ENCODE assay signal across 1 cellular context in genomic region chr1:71788113-71788512, GRCh38.
TF ChIP-seq lines count a peak whose summit lies in the region.

No MANE protein-coding gene starts in this region.

TF ChIP-seq in WTC11, 78 proteins besides CTCF, POLR2A, EP300 and RAD21 (continued from another document):
- TF ChIP-seq STAT6 (CRISPR knock-in tag; conservative IDR thresholded peaks at IDR 0.05; ENCODE audit: low read depth) (no peak), ATF3 (CRISPR knock-in tag; conservative IDR thresholded peaks at IDR 0.05) (no peak), ZNF423 (CRISPR knock-in tag; IDR thresholded peaks at IDR 0.05) (no peak), ESRRA (CRISPR knock-in tag; IDR thresholded peaks at IDR 0.05; ENCODE audit: borderline replicate concordance) (no peak), ZNF396 (CRISPR knock-in tag; IDR thresholded peaks at IDR 0.05; ENCODE audit: borderline replicate concordance) (no peak), SOX15 (CRISPR knock-in tag; IDR thresholded peaks at IDR 0.05) (no peak), NFATC4 (CRISPR knock-in tag; IDR thresholded peaks at IDR 0.05) (no peak), JAZF1 (CRISPR knock-in tag; IDR thresholded peaks at IDR 0.05) (no peak)
TF ChIP-seq in WTC11: peak in this region for 0.
